1 cellular context compared by ENCODE assay signal in the genomic region with DNA sequence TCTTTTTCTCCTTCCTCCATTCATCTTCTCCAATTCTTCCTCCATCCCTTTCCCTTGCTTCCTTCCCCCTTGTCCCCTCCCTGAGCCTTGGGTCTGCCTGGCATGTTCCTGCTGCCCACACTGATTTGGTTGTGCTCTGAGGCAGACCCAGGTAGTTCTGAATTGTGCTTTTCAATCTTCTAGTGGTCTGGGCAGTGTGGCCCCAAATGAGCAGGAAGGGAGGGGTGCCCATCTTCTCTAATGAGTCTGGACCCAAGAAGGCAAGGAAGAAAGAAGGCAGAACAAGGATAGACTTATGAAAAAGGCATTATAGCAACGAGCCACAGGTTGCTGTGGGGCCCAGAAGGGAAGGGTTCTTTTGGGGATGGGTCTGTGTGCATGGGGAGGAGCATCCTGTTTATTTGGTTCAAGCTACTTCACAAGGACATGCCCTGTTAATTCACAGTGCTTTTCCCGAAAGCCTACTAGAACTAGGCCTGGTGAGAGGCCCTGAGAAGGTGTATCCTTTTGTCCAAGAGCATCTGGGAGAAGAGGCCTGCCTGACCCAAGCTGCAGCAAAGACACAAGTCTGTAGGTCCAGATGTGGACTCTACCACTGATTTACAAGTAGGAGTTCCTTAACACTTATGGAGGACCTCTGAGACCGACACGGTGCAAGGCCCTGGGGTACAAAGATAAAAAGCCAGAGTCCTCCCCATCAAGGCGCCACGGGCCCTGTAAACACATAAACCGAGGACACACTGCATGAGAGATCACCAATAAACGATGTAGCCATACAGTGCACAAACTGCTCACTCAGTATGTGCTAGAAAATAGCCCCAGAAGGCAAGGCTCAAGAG.
TF ChIP-seq lines count a peak whose summit lies in the region.

No MANE protein-coding gene starts in this region.

TF ChIP-seq in K562, 482 proteins besides CTCF, POLR2A, EP300 and RAD21:
- peak; percentile 62 for TF ChIP-seq PRDM10 (IDR thresholded peaks at IDR 0.05; ENCODE audit: partially characterized antibody)
- no peak for TF ChIP-seq NRF1 (conservative IDR thresholded peaks at IDR 0.05 in 1 of 2, IDR thresholded peaks at IDR 0.05 in 1 of 2)
- TF ChIP-seq DACH1 (IDR thresholded peaks at IDR 0.05; ENCODE audit: partially characterized antibody): no peak
- no peak for TF ChIP-seq ZKSCAN8 (CRISPR knock-in tag; IDR thresholded peaks at IDR 0.05)
- TF ChIP-seq, protein P1, sequence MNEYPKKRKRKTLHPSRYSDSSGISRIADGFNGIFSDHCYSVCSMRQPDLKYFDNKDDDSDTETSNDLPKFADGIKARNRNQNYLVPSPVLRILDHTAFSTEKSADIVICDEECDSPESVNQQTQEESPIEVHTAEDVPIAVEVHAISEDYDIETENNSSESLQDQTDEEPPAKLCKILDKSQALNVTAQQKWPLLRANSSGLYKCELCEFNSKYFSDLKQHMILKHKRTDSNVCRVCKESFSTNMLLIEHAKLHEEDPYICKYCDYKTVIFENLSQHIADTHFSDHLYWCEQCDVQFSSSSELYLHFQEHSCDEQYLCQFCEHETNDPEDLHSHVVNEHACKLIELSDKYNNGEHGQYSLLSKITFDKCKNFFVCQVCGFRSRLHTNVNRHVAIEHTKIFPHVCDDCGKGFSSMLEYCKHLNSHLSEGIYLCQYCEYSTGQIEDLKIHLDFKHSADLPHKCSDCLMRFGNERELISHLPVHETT (CRISPR knock-in tag; conservative IDR thresholded peaks at IDR 0.05 in 1 of 2, IDR thresholded peaks at IDR 0.05 in 1 of 2): 0 out of 4 replicates have a peak, but pooled peaks of 1 of the 2 experiments have one; percentile 3
- TF ChIP-seq ZNF444 (CRISPR knock-in tag; IDR thresholded peaks at IDR 0.05): no peak
- peak; percentile 26; the same call in 1 of the 2 replicates for TF ChIP-seq ZFX (CRISPR knock-in tag; IDR thresholded peaks at IDR 0.05)
